In genomic region chr19:19465436-19466070, GRCh38 we compare ENCODE assay signal across 16 cellular contexts. TPM values are rescaled to one million over a fixed set of nuclear protein-coding genes. Genes with fewer than 3 reads are reported as not detected.
DNase-seq lines count a peak whose midpoint lies in the region; ATAC-seq and TF ChIP-seq lines count a peak whose summit lies in the region.
"Had no signal": no experiment of that assay in that cellular context is flagged by ENCODE, and none has a peak within 500 bp of the region (broad histone marks: within the 10 kb centered on the region; RNA-seq: fewer than 3 reads in every experiment).

No MANE protein-coding gene starts in this region.

- H3K27ac Mint-ChIP-seq in CD14-positive monocyte, result peak overlapping the region in 5 of 7 donors; percentile 8 to 65 (median 35)
- peak overlapping the region; percentile 97 for H3K27ac Mint-ChIP-seq in endodermal cell
- H3K27ac Mint-ChIP-seq in neural progenitor cell, result peak overlapping the region; percentile 99
- no peak overlapping the region for H3K27ac Mint-ChIP-seq in Calu3 (ENCODE audit: unreplicated experiment)

- H3K36me3 Mint-ChIP-seq in CD14-positive monocyte (peaks cover 53 to 59% of the 10 kb centered on the region in 2 donors), endodermal cell (ENCODE audit: low read depth) (peaks cover 50% of the 10 kb centered on the region), neural progenitor cell (peaks cover 49% of the 10 kb centered on the region), Calu3 (ENCODE audit: insufficient read depth, unreplicated experiment) (peaks cover 26% of the 10 kb centered on the region)

- H3K4me3 ChIP-seq in endodermal cell (ENCODE audit: low read length), result no peak overlapping the region
- no peak overlapping the region for H3K4me3 ChIP-seq in neural progenitor cell

- DNase-seq in CD14-positive monocyte (ENCODE audit: low spot score) (no peak), RWPE1 (ENCODE audit: low spot score) (no peak), endodermal cell (no peak), neural progenitor cell (ENCODE audit: low spot score) (no peak), caudate nucleus (lab: John Stamatoyannopoulos, UW) (no peak), OCI-M2 (lab: John Stamatoyannopoulos, UW; ENCODE audit: unreplicated experiment) (no peak), Calu3 (no peak)
- DNase-seq: activated CD4-positive, CD25-positive, alpha-beta regulatory T cell; GDM1; GOT3; kidney glomerular epithelial cell; NCI-H146; Right ventricle myocardium superior; stimulated activated CD4-positive, alpha-beta T cell treated with anti-CD3 and anti-CD28 coated beads, Interleukin-15, amount 100 ng/mL, for 24 hours had no signal

- H3K9me3 ChIP-seq in endodermal cell (ENCODE audit: control insufficient read depth, low read length), result peaks cover 50% of the 10 kb centered on the region
- peaks cover 22% of the 10 kb centered on the region for H3K9me3 ChIP-seq in neural progenitor cell (ENCODE audit: low read depth)

- peaks cover 34% of the 10 kb centered on the region for H4K20me1 ChIP-seq in neural progenitor cell (ENCODE audit: low read depth)

- H3K27me3 ChIP-seq in endodermal cell (ENCODE audit: control insufficient read depth, insufficient read depth, low read length, poor library complexity, severe bottlenecking) (no peaks in the 10 kb centered on the region), neural progenitor cell (no peaks in the 10 kb centered on the region)

- CTCF ChIA-PET in RWPE1 (lab: Yijun Ruan, JAX), result no interaction called here
- CTCF ChIA-PET in Calu3 (lab: Charles Lee), result no interaction called here

- H3K4me3 Mint-ChIP-seq in CD14-positive monocyte (no peak overlapping the region), endodermal cell (no peak overlapping the region), neural progenitor cell (no peak overlapping the region), Calu3 (ENCODE audit: low read depth, unreplicated experiment) (no peak overlapping the region)
- H3K4me3 Mint-ChIP-seq: T-helper 1 cell treated with Interleukin-12 subunit alpha and Interleukin-12 subunit beta and Interleukin-4 antibody, amounts not matched to agents 30 μg/mL and 1 μg/mL, for 36 hours had no signal

- H3K27ac ChIP-seq in RWPE1 (peak overlapping the region; percentile 74; the same call in 1 of the 2 replicates), endodermal cell (ENCODE audit: low read depth, low read length) (no peak overlapping the region), neural progenitor cell (no peak overlapping the region), caudate nucleus (ENCODE audit: low read depth, low read length) (no peak overlapping the region)

- H3K4me1 ChIP-seq in endodermal cell (ENCODE audit: control insufficient read depth, insufficient read depth, low read length), result peaks cover 36% of the 10 kb centered on the region
- peaks cover 45% of the 10 kb centered on the region for H3K4me1 ChIP-seq in neural progenitor cell

- POLR2A ChIA-PET in RWPE1 (lab: Yijun Ruan, JAX; ENCODE audit: low non-redundant PET), result no interaction called here

- BruUV-seq in Calu3 (replicated peaks; lab: Mats Ljungman, UMichigan), result no TSS peak

- TF ChIP-seq CTCF in CD14-positive monocyte (IDR thresholded peaks at IDR 0.05) (no peak), RWPE1 (conservative IDR thresholded peaks at IDR 0.05; ENCODE audit: low read depth) (no peak), endodermal cell (conservative IDR thresholded peaks at IDR 0.05) (no peak), neural progenitor cell (IDR thresholded peaks at IDR 0.05) (no peak), Calu3 (IDR thresholded peaks at IDR 0.05; ENCODE audit: unreplicated experiment) (no peak)

- peaks cover 99% of the 10 kb centered on the region for H3K79me2 ChIP-seq in neural progenitor cell (ENCODE audit: low read depth)

- H3K9me3 Mint-ChIP-seq in CD14-positive monocyte, result peaks cover 31 to 44% (median 37%) of the 10 kb centered on the region in 7 donors
- H3K9me3 Mint-ChIP-seq in endodermal cell, result peaks cover 47% of the 10 kb centered on the region
- H3K9me3 Mint-ChIP-seq in neural progenitor cell, result peaks cover 38% of the 10 kb centered on the region
- peaks cover 6% of the 10 kb centered on the region for H3K9me3 Mint-ChIP-seq in Calu3 (ENCODE audit: low read depth, unreplicated experiment)

- 95 to 96% methylated on average over 10 to 12 of the region's 12 CpGs for WGBS in endodermal cell (ENCODE audit: insufficient coverage in 1 of 2, insufficient read length in 1 of 2), 2 experiments

- intact Hi-C loops in CD14-positive monocyte (cut with micrococcal nuclease) (no loop called here), Calu3 (cut with micrococcal nuclease; ENCODE audit: unreplicated experiment) (no loop called here)

- H3F3A ChIP-seq in neural progenitor cell (ENCODE audit: low read depth), result peaks cover 39% of the 10 kb centered on the region

- H3K9ac ChIP-seq in endodermal cell (ENCODE audit: extremely low read depth, low read length, poor library complexity, severe bottlenecking) (no peak overlapping the region), neural progenitor cell (no peak overlapping the region)

- ATAC-seq in HG03045 (IDR thresholded peaks at IDR 0.05; ENCODE audit: unreplicated experiment), result no peak

- H3K4me2 ChIP-seq in neural progenitor cell, result no peak overlapping the region

- H2AFZ ChIP-seq in neural progenitor cell (replicated peaks), result no peak overlapping the region

- H3K27me3 Mint-ChIP-seq in CD14-positive monocyte (ENCODE audit: low read depth in 3 of 3) (no peaks in the 10 kb centered on the region), endodermal cell (ENCODE audit: insufficient read depth) (no peaks in the 10 kb centered on the region), neural progenitor cell (ENCODE audit: insufficient read depth, low read depth) (peaks cover 5% of the 10 kb centered on the region), Calu3 (ENCODE audit: unreplicated experiment) (no peaks in the 10 kb centered on the region)

- H3K4me1 Mint-ChIP-seq in CD14-positive monocyte (peaks cover 46% of the 10 kb centered on the region), endodermal cell (peaks cover 39% of the 10 kb centered on the region), neural progenitor cell (peaks cover 49% of the 10 kb centered on the region), Calu3 (ENCODE audit: low read depth, unreplicated experiment) (peaks cover 9% of the 10 kb centered on the region)

- peaks cover 57% of the 10 kb centered on the region for H3K36me3 ChIP-seq in endodermal cell (ENCODE audit: control insufficient read depth, insufficient read depth, low read length)
- peaks cover 19% of the 10 kb centered on the region for H3K36me3 ChIP-seq in neural progenitor cell

RNA-seq across cellular contexts. Expression of gene TSSK6, which starts 49.8 kb away (rescaled TPM):
- polyA plus RNA-seq in CD14-positive monocyte, result under 1 TPM in 1 of 2 donors, not detected in 1; 0.27 TPM
- total RNA-seq in endodermal cell, result 1 to 10 TPM; 2.9 to 5.0 TPM
- polyA plus RNA-seq in endodermal cell (2013, experiment 1 of 2), result 3.5 TPM
- polyA plus RNA-seq in endodermal cell (2013, experiment 2 of 2), result 2.5 TPM
- total RNA-seq in neural progenitor cell (ENCODE audit: low replicate concordance), result 4.6 and 7.0 TPM in 2 replicates
- 2.8 and 3.1 TPM in 2 replicates for total RNA-seq in Calu3 (2022)

RNA-seq across cellular contexts. Expression of gene NDUFA13, which starts 50.5 kb away (rescaled TPM):
- 100 to 1,000 TPM; 361 to 433 TPM for polyA plus RNA-seq in CD14-positive monocyte
- 100 to 1,000 TPM; 408 to 446 TPM for total RNA-seq in endodermal cell
- 206 TPM for polyA plus RNA-seq in endodermal cell (2013, experiment 1 of 2)
- polyA plus RNA-seq in endodermal cell (2013, experiment 2 of 2), result 187 TPM
- total RNA-seq in neural progenitor cell (ENCODE audit: low replicate concordance), result 78.6 and 108 TPM in 2 replicates
- 191 and 193 TPM in 2 replicates for total RNA-seq in Calu3 (2022)
